ENCODE assay signal across 10 cellular contexts in genomic region chr2:121748202-121748601, GRCh38. TPM values are rescaled to one million over a fixed set of nuclear protein-coding genes. Genes with fewer than 3 reads are reported as not detected.
DNase-seq lines count a peak whose midpoint lies in the region; ATAC-seq, FAIRE-seq and TF ChIP-seq lines count a peak whose summit lies in the region.
"Had no signal": no experiment of that assay in that cellular context is flagged by ENCODE, and none has a peak within 500 bp of the region (broad histone marks: within the 10 kb centered on the region; RNA-seq: fewer than 3 reads in every experiment).

No MANE protein-coding gene starts in this region.

- DNase-seq in SIG-M5 treated with dmso at 0.1 percent for 504 hours (lab: John Stamatoyannopoulos, UW; ENCODE audit: unreplicated experiment) (peak; percentile 50), SIG-M5 (lab: John Stamatoyannopoulos, UW) (no peak), NAMALWA (ENCODE audit: low spot score) (peak; percentile 73), K562 (ENCODE audit: extremely low read depth in 1 of 4, low spot score in 3 of 4) (peak in 3 of 4 experiments; percentile 13 to 76 (median 57)), psoas muscle (no peak), UCSD-AML1 (lab: John Stamatoyannopoulos, UW; ENCODE audit: unreplicated experiment) (no peak)
- DNase-seq in stimulated activated CD4-positive, alpha-beta T cell treated with anti-CD3 and anti-CD28 coated beads, Interleukin-4, amount 100 ng/mL, for 1 hour = no peak
- DNase-seq: naive B cell, tibial artery had no signal

- peak; percentile 65 to 72 (median 66) for TF ChIP-seq CTCF in K562 (IDR thresholded peaks at IDR 0.05 in 2 of 3, conservative IDR thresholded peaks at IDR 0.05 in 1 of 3; ENCODE audit: insufficient read depth in 2 of 3, low read depth in 1 of 3, low read length in 3 of 3)
- no peak for TF ChIP-seq CTCF in psoas muscle (IDR thresholded peaks at IDR 0.05)

- peaks cover 0 to 5% of the 10 kb centered on the region in 2 experiments; a peak in 2 of 5 replicates for H3K4me1 ChIP-seq in K562 (replicated peaks in 1 of 2; ENCODE audit: control insufficient read depth in 2 of 2, insufficient read depth in 2 of 2, low read length in 2 of 2)
- H3K4me1 ChIP-seq in psoas muscle = no peaks in the 10 kb centered on the region
- H3K4me1 ChIP-seq: tibial artery had no signal

- peak; percentile 79 for FAIRE-seq in K562 (lab: Jason Lieb, UNC)

- WGBS in K562 (ENCODE audit: insufficient coverage, low coverage, missing lambda C conversion rate) = 4% methylated on average over 4 of the region's 4 CpGs
- 49 to 58% (median 54%) methylated on average over 4 of the region's 4 CpGs for WGBS in psoas muscle, 3 donors

- H3K9me3 ChIP-seq in K562 (replicated peaks; ENCODE audit: control insufficient read depth, insufficient read depth, low read depth, low read length) (no peaks in the 10 kb centered on the region), psoas muscle (no peaks in the 10 kb centered on the region)
- H3K9me3 ChIP-seq: tibial artery had no signal

- TF ChIP-seq POLR2A in K562 (conservative IDR thresholded peaks at IDR 0.05) = no peak

- ATAC-seq in K562 = peak; percentile 98
- peak in 3 of 4 donors; percentile 52 to 57 (median 55) for ATAC-seq in psoas muscle
- no peak for ATAC-seq in HG03432 (IDR thresholded peaks at IDR 0.05; ENCODE audit: unreplicated experiment)

- no TSS peak for BruUV-seq in K562 (replicated peaks; lab: Mats Ljungman, UMichigan)

- H3K27ac ChIP-seq in K562 (ENCODE audit: extremely low read depth, low read depth, low read length) = no peak overlapping the region
- H3K27ac ChIP-seq in psoas muscle = no peak overlapping the region
- H3K27ac ChIP-seq: tibial artery had no signal

- CTCF ChIA-PET in K562 (lab: Yijun Ruan, JAX; ENCODE audit: low intra/inter-chr PET ratio) = interaction anchor here (1.2 kb wide), 1 partner anchor 346 kb away, joined by 7 read pairs; no protein-coding TSS in a partner anchor

- TF ChIP-seq EP300 in K562 (IDR thresholded peaks at IDR 0.05; ENCODE audit: low read length) = no peak

- peak; percentile 53 to 79; a peak in 3 of 4 replicates for TF ChIP-seq RAD21 in K562 (CRISPR knock-in tag; conservative IDR thresholded peaks at IDR 0.05 in 1 of 2, IDR thresholded peaks at IDR 0.05 in 1 of 2)

- no peak overlapping the region for H3K4me3 ChIP-seq in K562
- no peak overlapping the region for H3K4me3 ChIP-seq in psoas muscle
- H3K4me3 ChIP-seq: tibial artery had no signal

- H3K36me3 ChIP-seq in K562 (ENCODE audit: control insufficient read depth, insufficient read depth, low read length) (no peaks in the 10 kb centered on the region), psoas muscle (ENCODE audit: insufficient read depth in 1 of 2, low read depth in 1 of 2) (no peaks in the 10 kb centered on the region)
- H3K36me3 ChIP-seq: tibial artery had no signal

- no peak overlapping the region for H3K9ac ChIP-seq in K562 (ENCODE audit: insufficient read depth in 1 of 2, low read depth in 2 of 2, low read length in 2 of 2)

- no peaks in the 10 kb centered on the region for H3K9me1 ChIP-seq in K562 (ENCODE audit: control insufficient read depth, insufficient read depth, low read length)

- H3K4me2 ChIP-seq in K562 (ENCODE audit: insufficient read depth, low read length) = no peak overlapping the region

- intact Hi-C loops in K562 (cut with micrococcal nuclease) = loop anchor here (1.0 kb wide), 1 partner anchor 217 kb away; no protein-coding TSS in a partner anchor
- intact Hi-C loops in psoas muscle (cut with DNase I) = no loop called here

- in situ Hi-C loops in K562 (cut with MboI) = no loop called here

- H3K27me3 ChIP-seq in K562 (ENCODE audit: control insufficient read depth in 2 of 2, insufficient read depth in 2 of 2, low read length in 2 of 2) = no peaks in the 10 kb centered on the region
- H3K27me3 ChIP-seq in psoas muscle (ENCODE audit: insufficient read depth in 3 of 3, low read length in 2 of 3) = no peaks in the 10 kb centered on the region
- H3K27me3 ChIP-seq: tibial artery had no signal

- POLR2A ChIA-PET in K562 (lab: Yijun Ruan, JAX) = interaction anchor here (0.6 to 0.8 kb wide), 3 partner anchors 86 to 346 kb away, joined by 3 to 5 read pairs (median 4); no protein-coding TSS in a partner anchor

- H3K79me2 ChIP-seq in K562 (ENCODE audit: control insufficient read depth, insufficient read depth, low read length) = no peaks in the 10 kb centered on the region

- no peaks in the 10 kb centered on the region for H4K20me1 ChIP-seq in K562 (replicated peaks; ENCODE audit: control insufficient read depth, insufficient read depth, low read length)

- peak overlapping the region; percentile 80 for H2AFZ ChIP-seq in K562 (ENCODE audit: low read depth, low read length)

TF ChIP-seq in K562, 482 proteins besides CTCF, POLR2A, EP300 and RAD21 (continues in another document):
- TF ChIP-seq SPI1 (IDR thresholded peaks at IDR 0.05; ENCODE audit: borderline replicate concordance, low read depth, low read length) = 0 out of 2 replicates have a peak, but pooled peaks have one; percentile 39
- no peak for TF ChIP-seq EP400 (IDR thresholded peaks at IDR 0.05)
- TF ChIP-seq RUNX1 (IDR thresholded peaks at IDR 0.05; ENCODE audit: low read depth) = no peak
- 0 out of 2 replicates have a peak, but pooled peaks have one; percentile 8 for TF ChIP-seq NCOR1 (IDR thresholded peaks at IDR 0.05)
- TF ChIP-seq ELF1 (tag; IDR thresholded peaks at IDR 0.05) = peak; percentile 70
- TF ChIP-seq JUND (IDR thresholded peaks at IDR 0.05; ENCODE audit: borderline replicate concordance, low read depth, low read length) = 0 out of 2 replicates have a peak, but pooled peaks have one; percentile 17
- TF ChIP-seq JUND (tag; IDR thresholded peaks at IDR 0.05; ENCODE audit: borderline replicate concordance, low read depth, low read length) = no peak
- no peak for TF ChIP-seq CREB5 (CRISPR knock-in tag; IDR thresholded peaks at IDR 0.05)
- peak in 1 of 2 experiments; percentile 69; a peak in 1 of 3 replicates for TF ChIP-seq CBX3 (IDR thresholded peaks at IDR 0.05; ENCODE audit: borderline replicate concordance in 1 of 2, low read length in 2 of 2)

RNA-seq across cellular contexts. Expression of gene TSN, which starts 7.2 kb away (rescaled TPM):
- total RNA-seq in K562 (2011; cell fraction: chromatin; rRNA removed; ENCODE audit: low replicate concordance) = 34.6 and 59.5 TPM in 2 replicates
- total RNA-seq in K562 (2011; cell fraction: nucleolus; rRNA removed) = 27.5 and 32.0 TPM in 2 replicates
- 53.5 and 77.3 TPM in 2 replicates for total RNA-seq in K562 (2011; cell fraction: nucleoplasm; rRNA removed)
- 61.1 and 63.2 TPM in 2 replicates for total RNA-seq in K562 (2014; rRNA removed)
- total RNA-seq in K562 (2014; rRNA removed; fragmentation: Illumina TruSeq; extraction: Trizol) = 101 and 110 TPM in 2 replicates
- 82.8 and 87.0 TPM in 2 replicates for total RNA-seq in K562 (2015; rRNA removed; fragmentation: Illumina TruSeq; extraction: Trizol)
- 87.8 and 95.2 TPM in 2 replicates for total RNA-seq in K562 (2021)
- 83.7 and 128 TPM in 2 replicates for polyA plus RNA-seq in K562 (2011; rRNA removed)
- 34.8 and 62.7 TPM in 2 replicates for polyA plus RNA-seq in K562 (2011; cell fraction: cytosol; rRNA removed)
- polyA plus RNA-seq in K562 (2011; cell fraction: nucleus; rRNA removed) = 22.7 and 26.1 TPM in 2 replicates
- polyA plus RNA-seq in K562 (2012) = 56.1 and 70.2 TPM in 2 replicates
- 74.5 and 79.4 TPM in 2 replicates for polyA plus RNA-seq in K562 (2014; fragmentation: Illumina TruSeq; extraction: Trizol)
- 100 to 1,000 TPM; 142 to 152 TPM for polyA plus RNA-seq in K562 (2014; fragmentation: Nextera tagmentation; extraction: Ambion mirVana)
- 75.3 and 80.2 TPM in 2 replicates for polyA plus RNA-seq in K562 (2014; rRNA removed)
- 63.4 and 80.3 TPM in 2 replicates for polyA minus RNA-seq in K562 (2011; rRNA and poly(A)+ RNA removed)
- 63.1 and 65.4 TPM in 2 replicates for polyA minus RNA-seq in K562 (2011; cell fraction: cytosol; rRNA and poly(A)+ RNA removed)
- polyA minus RNA-seq in K562 (2011; cell fraction: nucleus; rRNA and poly(A)+ RNA removed) = 26.1 and 35.9 TPM in 2 replicates
- total RNA-seq in psoas muscle = 10 to 100 TPM; 38.0 to 50.5 (median 42.7) TPM
- 10 to 100 TPM; 25.0 to 68.4 (median 35.1) TPM for polyA plus RNA-seq in psoas muscle

RNA-seq across cellular contexts. Expression of gene NIFK, which starts 11.5 kb away (rescaled TPM):
- total RNA-seq in K562 (2011; cell fraction: chromatin; rRNA removed; ENCODE audit: low replicate concordance) = 40.5 and 65.8 TPM in 2 replicates
- total RNA-seq in K562 (2011; cell fraction: nucleolus; rRNA removed) = 24.2 and 27.4 TPM in 2 replicates
- total RNA-seq in K562 (2011; cell fraction: nucleoplasm; rRNA removed) = 31.9 and 45.0 TPM in 2 replicates
- total RNA-seq in K562 (2014; rRNA removed) (114 and 123 TPM in 2 replicates), K562 (2014; rRNA removed; fragmentation: Illumina TruSeq; extraction: Trizol) (183 and 218 TPM in 2 replicates), K562 (2015; rRNA removed; fragmentation: Illumina TruSeq; extraction: Trizol) (227 and 257 TPM in 2 replicates), K562 (2021) (126 and 136 TPM in 2 replicates), psoas muscle (10 to 100 TPM; 46.5 to 74.3 (median 56.6) TPM)
- polyA plus RNA-seq in K562 (2011; rRNA removed) (39.6 and 60.2 TPM in 2 replicates), K562 (2014; fragmentation: Illumina TruSeq; extraction: Trizol) (237 and 426 TPM in 2 replicates), K562 (2014; fragmentation: Nextera tagmentation; extraction: Ambion mirVana) (100 to 1,000 TPM; 191 to 223 TPM), K562 (2014; rRNA removed) (92.9 and 137 TPM in 2 replicates), psoas muscle (100 to 1,000 TPM in 1 of 3 donors, 10 to 100 TPM in 2; 48.8 to 116 (median 48.9) TPM)
- 11.3 and 24.4 TPM in 2 replicates for polyA plus RNA-seq in K562 (2011; cell fraction: cytosol; rRNA removed)
- polyA plus RNA-seq in K562 (2011; cell fraction: nucleus; rRNA removed) = 16.2 and 19.6 TPM in 2 replicates
- polyA plus RNA-seq in K562 (2012) = 60.1 and 72.9 TPM in 2 replicates
- 33.5 and 35.2 TPM in 2 replicates for polyA minus RNA-seq in K562 (2011; rRNA and poly(A)+ RNA removed)
- 14.6 and 19.8 TPM in 2 replicates for polyA minus RNA-seq in K562 (2011; cell fraction: cytosol; rRNA and poly(A)+ RNA removed)
- 13.3 and 18.7 TPM in 2 replicates for polyA minus RNA-seq in K562 (2011; cell fraction: nucleus; rRNA and poly(A)+ RNA removed)

Comparison
In these comparisons a context has a peak if more than half of its experiments do, and no peak if none do; other contexts are left out.
1. DNase-seq: peak in SIG-M5 treated with dmso at 0.1 percent for 504 hours (single experiment), NAMALWA (single experiment) and K562 (3 of 4); none in SIG-M5 (single experiment), psoas muscle (0 of 2), UCSD-AML1 (single experiment) and stimulated activated CD4-positive, alpha-beta T cell treated with anti-CD3 and anti-CD28 coated beads, Interleukin-4, amount 100 ng/mL, for 1 hour (single experiment).